9 cellular contexts compared by ENCODE assay signal in the genomic region with DNA sequence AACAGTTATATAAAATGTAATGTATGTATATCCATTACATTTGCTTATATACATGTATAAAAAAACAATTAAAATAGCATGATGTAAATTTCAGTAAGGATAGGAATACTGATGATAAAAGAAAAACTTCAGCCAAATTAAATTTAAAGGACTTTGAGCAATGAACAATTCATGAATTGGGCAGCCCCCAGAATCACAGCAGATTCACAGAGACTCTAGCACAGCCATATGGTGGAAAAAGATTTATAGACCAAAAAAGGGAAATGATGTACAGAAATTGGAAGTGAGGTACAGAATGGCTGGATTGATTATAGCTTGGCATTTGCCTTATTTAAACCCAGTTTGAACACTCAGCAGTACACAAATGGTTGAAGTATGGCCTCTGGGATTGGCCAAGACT. TPM values are rescaled to one million over a fixed set of nuclear protein-coding genes. Genes with fewer than 3 reads are reported as not detected.
"Had no signal": no experiment of that assay in that cellular context is flagged by ENCODE, and none has a peak within 500 bp of the region (broad histone marks: within the 10 kb centered on the region; RNA-seq: fewer than 3 reads in every experiment).

No MANE protein-coding gene starts in this region.

- H3K4me3 ChIP-seq: GM12878 had no signal

- DNase-seq: GDM1, GF-D8 had no signal

- FAIRE-seq: G401.6, GM12878, GM12891, GM12892, GM18507, GM19239 had no signal

RNA-seq across cellular contexts. Expression of gene RAB40AL, which starts 34.7 kb away (rescaled TPM):
- total RNA-seq: G401 had no signal
